Comparison of ENCODE assay signal across 1 cellular context in genomic region chr1:154622503-154623039, GRCh38.
TF ChIP-seq lines count a peak whose summit lies in the region.

No MANE protein-coding gene starts in this region.

TF ChIP-seq in WTC11, 78 proteins besides CTCF, POLR2A, EP300 and RAD21:
- TF ChIP-seq, protein P1, sequence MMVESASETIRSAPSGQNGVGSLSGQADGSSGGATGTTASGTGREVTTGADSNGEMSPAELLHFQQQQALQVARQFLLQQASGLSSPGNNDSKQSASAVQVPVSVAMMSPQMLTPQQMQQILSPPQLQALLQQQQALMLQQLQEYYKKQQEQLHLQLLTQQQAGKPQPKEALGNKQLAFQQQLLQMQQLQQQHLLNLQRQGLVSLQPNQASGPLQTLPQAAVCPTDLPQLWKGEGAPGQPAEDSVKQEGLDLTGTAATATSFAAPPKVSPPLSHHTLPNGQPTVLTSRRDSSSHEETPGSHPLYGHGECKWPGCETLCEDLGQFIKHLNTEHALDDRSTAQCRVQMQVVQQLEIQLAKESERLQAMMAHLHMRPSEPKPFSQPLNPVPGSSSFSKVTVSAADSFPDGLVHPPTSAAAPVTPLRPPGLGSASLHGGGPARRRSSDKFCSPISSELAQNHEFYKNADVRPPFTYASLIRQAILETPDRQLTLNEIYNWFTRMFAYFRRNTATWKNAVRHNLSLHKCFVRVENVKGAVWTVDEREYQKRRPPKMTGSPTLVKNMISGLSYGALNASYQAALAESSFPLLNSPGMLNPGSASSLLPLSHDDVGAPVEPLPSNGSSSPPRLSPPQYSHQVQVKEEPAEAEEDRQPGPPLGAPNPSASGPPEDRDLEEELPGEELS (CRISPR knock-in tag; IDR thresholded peaks at IDR 0.05), result no peak
- TF ChIP-seq NFE2L1 (CRISPR knock-in tag; IDR thresholded peaks at IDR 0.05) (no peak), TP53 (CRISPR knock-in tag; IDR thresholded peaks at IDR 0.05) (no peak), ERG (CRISPR knock-in tag; IDR thresholded peaks at IDR 0.05) (no peak), HMGXB4 (CRISPR knock-in tag; IDR thresholded peaks at IDR 0.05) (no peak), IRF1 (CRISPR knock-in tag; IDR thresholded peaks at IDR 0.05) (no peak), EMX1 (CRISPR knock-in tag; IDR thresholded peaks at IDR 0.05) (no peak), GABPB1 (CRISPR knock-in tag; IDR thresholded peaks at IDR 0.05) (no peak), HMGA2 (CRISPR knock-in tag; IDR thresholded peaks at IDR 0.05) (no peak)
- TF ChIP-seq, protein P2, sequence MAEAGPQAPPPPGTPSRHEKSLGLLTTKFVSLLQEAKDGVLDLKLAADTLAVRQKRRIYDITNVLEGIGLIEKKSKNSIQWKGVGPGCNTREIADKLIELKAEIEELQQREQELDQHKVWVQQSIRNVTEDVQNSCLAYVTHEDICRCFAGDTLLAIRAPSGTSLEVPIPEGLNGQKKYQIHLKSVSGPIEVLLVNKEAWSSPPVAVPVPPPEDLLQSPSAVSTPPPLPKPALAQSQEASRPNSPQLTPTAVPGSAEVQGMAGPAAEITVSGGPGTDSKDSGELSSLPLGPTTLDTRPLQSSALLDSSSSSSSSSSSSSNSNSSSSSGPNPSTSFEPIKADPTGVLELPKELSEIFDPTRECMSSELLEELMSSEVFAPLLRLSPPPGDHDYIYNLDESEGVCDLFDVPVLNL (CRISPR knock-in tag; IDR thresholded peaks at IDR 0.05; ENCODE audit: borderline replicate concordance, low read depth), result no peak
